ENCODE assay signal across 13 cellular contexts in genomic region chr13:93466502-93467036, GRCh38.
A peak's percentile ranks its signal among the peaks of the same experiment; 100 is the strongest.
DNase-seq lines count a peak whose midpoint lies in the region; ATAC-seq and TF ChIP-seq lines count a peak whose summit lies in the region.
"Had no signal": no experiment of that assay in that cellular context is flagged by ENCODE, and none has a peak within 500 bp of the region (broad histone marks: within the 10 kb centered on the region; RNA-seq: fewer than 3 reads in every experiment).

No MANE protein-coding gene starts in this region.

- H3K23ac ChIP-seq in IMR-90 (ENCODE audit: low read depth, low read length): no peak overlapping the region

- no peak for TF ChIP-seq POLR2A in IMR-90 (IDR thresholded peaks at IDR 0.05; ENCODE audit: low read depth, low read length)

- no peak overlapping the region for H2BK5ac ChIP-seq in IMR-90 (ENCODE audit: low read depth, low read length, poor library complexity, severe bottlenecking)

- H3K9ac ChIP-seq in IMR-90 (ENCODE audit: low read depth, low read length): no peak overlapping the region
- H3K9ac ChIP-seq: BLaER1 treated with 17β-estradiol and CSF1 and Interleukin-3, amounts not matched to agents 10 nM and 100 nM had no signal

- no peak overlapping the region for H2BK120ac ChIP-seq in IMR-90 (ENCODE audit: low read depth, low read length)

- TF ChIP-seq RAD21 in IMR-90 (IDR thresholded peaks at IDR 0.05; ENCODE audit: low read length): no peak

- no peak overlapping the region for H2BK15ac ChIP-seq in IMR-90 (ENCODE audit: low read depth, low read length)

- H3K9me3 ChIP-seq in IMR-90 (ENCODE audit: control insufficient read depth, insufficient read depth, low read length): no peaks in the 10 kb centered on the region
- H3K9me3 ChIP-seq: HAP-1 had no signal

- H3K18ac ChIP-seq in IMR-90 (ENCODE audit: low read depth, low read length): no peak overlapping the region

- H3K9me1 ChIP-seq in IMR-90 (ENCODE audit: insufficient read depth, low read length): no peaks in the 10 kb centered on the region

- H3K4me1 ChIP-seq in IMR-90 (ENCODE audit: control insufficient read depth, insufficient read depth, low read length): no peaks in the 10 kb centered on the region
- H3K4me1 ChIP-seq: BLaER1 treated with 17β-estradiol and CSF1 and Interleukin-3, amounts not matched to agents 10 nM and 100 nM had no signal

- no peaks in the 10 kb centered on the region for H3K27me3 ChIP-seq in IMR-90 (ENCODE audit: control insufficient read depth, insufficient read depth, low read length)
- H3K27me3 ChIP-seq: BLaER1 treated with 17β-estradiol and CSF1 and Interleukin-3, amounts not matched to agents 10 nM and 100 nM had no signal

- H2BK20ac ChIP-seq in IMR-90 (ENCODE audit: low read depth, low read length): no peak overlapping the region

- H3K14ac ChIP-seq in IMR-90 (replicated peaks; ENCODE audit: low read depth, low read length): no peak overlapping the region

- DNase-seq in IMR-90 (peak; percentile 5), cardiac fibroblast (ENCODE audit: low read depth in 2 of 2) (peak; percentile 5 to 31), iris pigment epithelial cell (ENCODE audit: low read depth) (peak; percentile 33), skeletal muscle cell (ENCODE audit: low read depth) (peak; percentile 65), RKO (ENCODE audit: low spot score) (no peak), inferior parietal cortex (ENCODE audit: extremely low spot score) (no peak)
- DNase-seq: CD4-positive, CD25-positive, alpha-beta regulatory T cell; DMS79 treated with DMSO at 0.1 percent for 48 hours; EL had no signal

- H3K56ac ChIP-seq in IMR-90 (ENCODE audit: extremely low read depth, insufficient read depth, low read length): no peak overlapping the region

- H3K4me3 ChIP-seq in IMR-90 (ENCODE audit: insufficient read depth, low read depth, low read length): no peak overlapping the region
- no peak overlapping the region for H3K4me3 ChIP-seq in cardiac fibroblast (replicated peaks in 1 of 2; ENCODE audit: low read depth in 2 of 2, low read length in 2 of 2)
- no peak overlapping the region for H3K4me3 ChIP-seq in skeletal muscle cell (ENCODE audit: low read depth, low read length)
- H3K4me3 ChIP-seq: BLaER1 treated with 17β-estradiol and CSF1 and Interleukin-3, amounts not matched to agents 10 nM and 100 nM; HAP-1 had no signal

- WGBS in IMR-90 (ENCODE audit: extremely low coverage in 2 of 2, insufficient read length in 1 of 2), 2 experiments: 43% methylated on average over 2 of the region's 3 CpGs; no CpG with 5 or more reads in 1 of the 2 experiments

- intact Hi-C loops in IMR-90 (cut with micrococcal nuclease): no loop called here

- H2AK9ac ChIP-seq in IMR-90 (replicated peaks; ENCODE audit: low read depth, low read length, poor library complexity): no peak overlapping the region

- ATAC-seq in IMR-90 (ENCODE audit: low read depth) (no peak), GM21528 (IDR thresholded peaks at IDR 0.05; ENCODE audit: low FRiP score, unreplicated experiment) (no peak), GM21737 (IDR thresholded peaks at IDR 0.05; ENCODE audit: unreplicated experiment) (no peak)

- TF ChIP-seq CTCF in IMR-90 (conservative IDR thresholded peaks at IDR 0.05; ENCODE audit: low read depth, low read length): no peak
- TF ChIP-seq CTCF in cardiac fibroblast (IDR thresholded peaks at IDR 0.05; ENCODE audit: low read depth, low read length): no peak

- no peak overlapping the region for H3K4me2 ChIP-seq in IMR-90 (ENCODE audit: low read depth, low read length)
- H3K4me2 ChIP-seq: BLaER1 treated with 17β-estradiol and CSF1 and Interleukin-3, amounts not matched to agents 10 nM and 100 nM had no signal

- no peak overlapping the region for H4K5ac ChIP-seq in IMR-90 (ENCODE audit: low read depth, low read length)

- in situ Hi-C loops in IMR-90 (cut with MboI; ENCODE audit: low sequenced_read_pairs): no loop called here

- no peak overlapping the region for H2AFZ ChIP-seq in IMR-90 (replicated peaks; ENCODE audit: low read length, poor library complexity)

- POLR2A ChIA-PET in IMR-90 (lab: Charles Lee; ENCODE audit: unreplicated experiment): no interaction called here

- no peak overlapping the region for H4K8ac ChIP-seq in IMR-90 (ENCODE audit: low read depth in 2 of 2, low read length in 2 of 2)

- peaks cover 3 to 5% of the 10 kb centered on the region in 2 experiments; a peak in 3 of 4 replicates for H3K79me1 ChIP-seq in IMR-90 (ENCODE audit: low read depth in 1 of 2, low read length in 2 of 2)

- H3K27ac ChIP-seq in IMR-90 (ENCODE audit: insufficient read depth, low read length): no peak overlapping the region
- H3K27ac ChIP-seq: BLaER1 treated with 17β-estradiol and CSF1 and Interleukin-3, amounts not matched to agents 10 nM and 100 nM had no signal

- H4K91ac ChIP-seq in IMR-90 (ENCODE audit: insufficient read depth, low read depth, low read length): no peak overlapping the region

- H3K36me3 ChIP-seq in IMR-90 (ENCODE audit: control insufficient read depth, insufficient read depth, low read length): no peaks in the 10 kb centered on the region
- H3K36me3 ChIP-seq: BLaER1 treated with 17β-estradiol and CSF1 and Interleukin-3, amounts not matched to agents 10 nM and 100 nM; HAP-1 had no signal

- dilution Hi-C loops in IMR-90 (cut with HindIII; ENCODE audit: low sequenced_read_pairs, unreplicated experiment): no loop called here

- H4K20me1 ChIP-seq in IMR-90 (ENCODE audit: insufficient read depth, low read length): no peaks in the 10 kb centered on the region
- H4K20me1 ChIP-seq: BLaER1 treated with 17β-estradiol and CSF1 and Interleukin-3, amounts not matched to agents 10 nM and 100 nM had no signal

- H3K4ac ChIP-seq in IMR-90 (ENCODE audit: low read depth, low read length): no peak overlapping the region

- CTCF ChIA-PET in IMR-90 (lab: Yijun Ruan, JAX): interaction anchor here (0.7 kb wide), 1 partner anchor 531 kb away, joined by 5 read pairs; no protein-coding TSS in a partner anchor

- no TSS peak for BruUV-seq in IMR-90 (replicated peaks; lab: Mats Ljungman, UMichigan)

- no peak overlapping the region for H2AK5ac ChIP-seq in IMR-90 (ENCODE audit: low read depth, low read length)

TF ChIP-seq in IMR-90, 13 proteins besides CTCF, POLR2A, EP300 and RAD21:
- TF ChIP-seq CHD1 (IDR thresholded peaks at IDR 0.05; ENCODE audit: low read depth, low read length): no peak
- TF ChIP-seq MAFK (IDR thresholded peaks at IDR 0.05; ENCODE audit: low read depth, low read length): peak; percentile 36; the same call in 1 of the 2 replicates
- TF ChIP-seq CEBPB (IDR thresholded peaks at IDR 0.05; ENCODE audit: low read depth, low read length): no peak
- TF ChIP-seq RCOR1 (IDR thresholded peaks at IDR 0.05; ENCODE audit: insufficient replicate concordance, low read length): no peak

Comparison
In these comparisons a context has a peak if more than half of its experiments do, and no peak if none do; other contexts are left out.
1. DNase-seq: peak in IMR-90 (single experiment), cardiac fibroblast (2 of 2), iris pigment epithelial cell (single experiment) and skeletal muscle cell (single experiment); none in RKO (single experiment) and inferior parietal cortex (single experiment).